ENCODE assay signal across 16 cellular contexts in the genomic region with DNA sequence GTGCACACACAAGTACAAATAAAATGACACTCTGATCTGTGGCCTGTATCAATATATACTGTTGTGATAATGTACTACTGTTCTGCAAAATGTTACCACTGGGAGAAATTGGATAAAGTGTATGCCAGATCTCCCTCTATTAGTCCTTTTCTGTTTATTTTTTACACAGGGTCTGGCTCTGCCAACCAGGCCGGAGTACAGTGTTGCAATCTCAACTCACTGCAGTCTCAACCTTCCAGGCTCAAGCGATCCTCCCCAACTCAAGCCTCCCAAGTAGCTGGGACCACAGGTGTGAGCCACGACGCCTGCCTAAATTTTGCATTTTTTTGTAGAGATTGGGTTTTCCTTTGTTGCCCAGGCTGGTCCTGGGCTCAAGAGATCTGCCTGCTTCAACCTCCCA. TPM values are rescaled to one million over a fixed set of nuclear protein-coding genes. Genes with fewer than 3 reads are reported as not detected.
DNase-seq lines count a peak whose midpoint lies in the region; ATAC-seq and TF ChIP-seq lines count a peak whose summit lies in the region.
"Had no signal": no experiment of that assay in that cellular context is flagged by ENCODE, and none has a peak within 500 bp of the region (broad histone marks: within the 10 kb centered on the region; RNA-seq: fewer than 3 reads in every experiment).

No MANE protein-coding gene starts in this region.

- no peaks in the 10 kb centered on the region for H3F3A ChIP-seq in PC-3 (ENCODE audit: low read length, unreplicated experiment)

- no peaks in the 10 kb centered on the region for H3K9me2 ChIP-seq in PC-3 (replicated peaks; ENCODE audit: low read length)

- no peak overlapping the region for H3K27ac ChIP-seq in BLaER1 treated with 17β-estradiol and CSF1 and Interleukin-3, amounts not matched to agents 10 nM and 100 nM
- H3K27ac ChIP-seq in PC-3 (ENCODE audit: low read length) (no peak overlapping the region), esophagus muscularis mucosa (replicated peaks in 1 of 4) (peak overlapping the region; percentile 90 to 97 (median 96)), ovary (no peak overlapping the region)
- H3K27ac ChIP-seq: vagina had no signal

- 41% methylated on average over 4 of the region's 4 CpGs for WGBS in esophagus muscularis mucosa
- WGBS in ovary, 3 donors = 78 to 87% (median 80%) methylated on average over 4 of the region's 4 CpGs

- H3K27me3 ChIP-seq in BLaER1 treated with 17β-estradiol and CSF1 and Interleukin-3, amounts not matched to agents 10 nM and 100 nM = no peaks in the 10 kb centered on the region
- no peaks in the 10 kb centered on the region for H3K27me3 ChIP-seq in PC-3 (ENCODE audit: low read length)
- no peaks in the 10 kb centered on the region for H3K27me3 ChIP-seq in esophagus muscularis mucosa
- no peaks in the 10 kb centered on the region for H3K27me3 ChIP-seq in ovary
- H3K27me3 ChIP-seq: vagina had no signal

- H3K4me2 ChIP-seq in BLaER1 treated with 17β-estradiol and CSF1 and Interleukin-3, amounts not matched to agents 10 nM and 100 nM = peak overlapping the region in 9 of 11 experiments; percentile 89 to 99 (median 95); a peak in 15 of 22 replicates
- peak overlapping the region; percentile 81 for H3K4me2 ChIP-seq in PC-3 (ENCODE audit: low read length)

- H3K9me3 ChIP-seq in BLaER1 treated with 17β-estradiol and CSF1 and Interleukin-3, amounts not matched to agents 10 nM and 100 nM (replicated peaks in 1 of 11) = peaks cover 0 to 25% (median 12%) of the 10 kb centered on the region in 11 experiments; a peak in 10 of 22 replicates
- no peaks in the 10 kb centered on the region for H3K9me3 ChIP-seq in PC-3 (ENCODE audit: low read length)
- H3K9me3 ChIP-seq in esophagus muscularis mucosa = no peaks in the 10 kb centered on the region
- H3K9me3 ChIP-seq in ovary = no peaks in the 10 kb centered on the region
- H3K9me3 ChIP-seq: vagina had no signal

- H4K20me1 ChIP-seq in BLaER1 treated with 17β-estradiol and CSF1 and Interleukin-3, amounts not matched to agents 10 nM and 100 nM = peaks cover 0 to 58% (median 9%) of the 10 kb centered on the region in 11 experiments; a peak in 9 of 22 replicates
- peaks cover 33% of the 10 kb centered on the region for H4K20me1 ChIP-seq in PC-3 (ENCODE audit: low read length)

- TF ChIP-seq EP300 in esophagus muscularis mucosa (IDR thresholded peaks at IDR 0.05) (no peak), ovary (IDR thresholded peaks at IDR 0.05) (no peak)

- no peak overlapping the region; a peak in 1 of 20 replicates for H3K4me3 ChIP-seq in BLaER1 treated with 17β-estradiol and CSF1 and Interleukin-3, amounts not matched to agents 10 nM and 100 nM
- H3K4me3 ChIP-seq in PC-3 (ENCODE audit: low read length) = peak overlapping the region; percentile 93
- H3K4me3 ChIP-seq in esophagus muscularis mucosa = peak overlapping the region; percentile 84 to 100 (median 94)
- peak overlapping the region; percentile 87 for H3K4me3 ChIP-seq in ovary

- intact Hi-C loops in PC-3 (cut with micrococcal nuclease) = no loop called here
- intact Hi-C loops in esophagus muscularis mucosa (cut with DNase I) = loop anchor here (5.0 kb wide), 1 partner anchor 37 kb away; no protein-coding TSS in a partner anchor
- intact Hi-C loops in ovary (cut with DNase I) = no loop called here

- TF ChIP-seq CTCF in PC-3 (conservative IDR thresholded peaks at IDR 0.05; ENCODE audit: low read depth, low read length) = no peak
- no peak for TF ChIP-seq CTCF in esophagus muscularis mucosa (IDR thresholded peaks at IDR 0.05)
- no peak for TF ChIP-seq CTCF in ovary (IDR thresholded peaks at IDR 0.05)

- no TSS peak for BruUV-seq in PC-3 (replicated peaks; lab: Mats Ljungman, UMichigan)

- TF ChIP-seq POLR2A in esophagus muscularis mucosa (IDR thresholded peaks at IDR 0.05; ENCODE audit: low read depth) = no peak
- TF ChIP-seq POLR2A in ovary (IDR thresholded peaks at IDR 0.05) = no peak

- H2AFZ ChIP-seq in PC-3 (ENCODE audit: low read length) = no peak overlapping the region

- peaks cover 0 to 22% (median 12%) of the 10 kb centered on the region in 11 experiments; a peak in 7 of 22 replicates for H3K36me3 ChIP-seq in BLaER1 treated with 17β-estradiol and CSF1 and Interleukin-3, amounts not matched to agents 10 nM and 100 nM
- H3K36me3 ChIP-seq in PC-3 (ENCODE audit: low read depth, low read length) = peaks cover 2% of the 10 kb centered on the region; the same call in 1 of the 2 replicates
- peaks cover 0 to 23% (median 2%) of the 10 kb centered on the region in 4 donors for H3K36me3 ChIP-seq in esophagus muscularis mucosa
- no peaks in the 10 kb centered on the region for H3K36me3 ChIP-seq in ovary
- H3K36me3 ChIP-seq: vagina had no signal

- peaks cover 11 to 37% (median 33%) of the 10 kb centered on the region in 10 experiments for H3K4me1 ChIP-seq in BLaER1 treated with 17β-estradiol and CSF1 and Interleukin-3, amounts not matched to agents 10 nM and 100 nM
- H3K4me1 ChIP-seq in PC-3 (ENCODE audit: insufficient read depth, low read length) = peaks cover 35% of the 10 kb centered on the region
- H3K4me1 ChIP-seq in esophagus muscularis mucosa = peaks cover 16 to 72% (median 59%) of the 10 kb centered on the region in 4 donors
- H3K4me1 ChIP-seq in ovary (ENCODE audit: insufficient read depth) = peaks cover 1% of the 10 kb centered on the region

- H3K9ac ChIP-seq in BLaER1 treated with 17β-estradiol and CSF1 and Interleukin-3, amounts not matched to agents 10 nM and 100 nM = no peak overlapping the region
- H3K9ac ChIP-seq in PC-3 (ENCODE audit: low read length) = no peak overlapping the region

- POLR2A ChIA-PET in PC-3 (lab: Charles Lee; ENCODE audit: unreplicated experiment) = no interaction called here

- CTCF ChIA-PET in PC-3 (lab: Charles Lee) = no interaction called here

- H3K79me2 ChIP-seq in PC-3 (ENCODE audit: low read length) = peaks cover 67% of the 10 kb centered on the region

- peak; percentile 16 for DNase-seq in PC-3
- DNase-seq in esophagus muscularis mucosa (ENCODE audit: extremely low spot score) = no peak
- DNase-seq in ovary = no peak
- no peak for DNase-seq in hepatic stellate cell (ENCODE audit: low spot score)
- no peak for DNase-seq in NCI-H187 (lab: John Stamatoyannopoulos, UW)
- DNase-seq in kidney tubule cell (ENCODE audit: low spot score) = no peak
- DNase-seq: activated B cell treated with CpG ODN at 0.5 μM for 24 hours, activated T-cell treated with anti-CD3 and anti-CD28 coated beads for 4 hours, anterior cingulate cortex, GF-D8, NCI-H1105, NCI-H524, SHP77 treated with DMSO at 0.1 percent for 48 hours had no signal

- ATAC-seq in PC-3 (no peak), HG03378 (IDR thresholded peaks at IDR 0.05; ENCODE audit: unreplicated experiment) (no peak)

RNA-seq across cellular contexts. Expression of gene NT5DC3, which starts 1.9 kb away (rescaled TPM):
- total RNA-seq in PC-3 (2014; rRNA removed) (14.9 and 15.7 TPM in 2 replicates), esophagus muscularis mucosa (100 to 1,000 TPM; 169 to 275 (median 195) TPM), ovary (1 to 10 TPM; 4.6 to 9.3 (median 7.5) TPM)
- polyA plus RNA-seq in ovary = 1 to 10 TPM; 1.8 to 3.5 TPM

Comparison
In these comparisons a context has a peak if more than half of its experiments do, and no peak if none do; other contexts are left out.
1. H3K27ac ChIP-seq: peak in esophagus muscularis mucosa (4 of 4); none in BLaER1 treated with 17β-estradiol and CSF1 and Interleukin-3, amounts not matched to agents 10 nM and 100 nM (0 of 11), PC-3 (single experiment) and ovary (0 of 2).
2. H3K4me3 ChIP-seq: peak in PC-3 (single experiment), esophagus muscularis mucosa (4 of 4) and ovary (single experiment); none in BLaER1 treated with 17β-estradiol and CSF1 and Interleukin-3, amounts not matched to agents 10 nM and 100 nM (0 of 10).
3. RNA of gene NT5DC3, which starts 1.9 kb away (total RNA-seq): 169 to 275 TPM in esophagus muscularis mucosa; 14.9 to 15.7 TPM in PC-3 and 4.6 to 9.3 TPM in ovary; every median in the first group is over 10 times any median in the second.